Comparison of ENCODE assay signal across 19 cellular contexts in genomic region chr4:181254771-181255170, GRCh38.
DNase-seq lines count a peak whose midpoint lies in the region; ATAC-seq, FAIRE-seq and TF ChIP-seq lines count a peak whose summit lies in the region.
"Had no signal": no experiment of that assay in that cellular context is flagged by ENCODE, and none has a peak within 500 bp of the region (broad histone marks: within the 10 kb centered on the region; RNA-seq: fewer than 3 reads in every experiment).

No MANE protein-coding gene starts in this region.

- no peak overlapping the region for H4K8ac ChIP-seq in H1 (ENCODE audit: extremely low read depth, insufficient read depth, low read length)

- no peak overlapping the region for H3K14ac ChIP-seq in H1 (ENCODE audit: insufficient read length)

- no peaks in the 10 kb centered on the region for H3K36me3 ChIP-seq in H1 (ENCODE audit: control insufficient read depth in 2 of 4, insufficient read depth in 4 of 4, low read length in 3 of 4)
- no peaks in the 10 kb centered on the region for H3K36me3 ChIP-seq in HepG2 (replicated peaks in 1 of 2; ENCODE audit: control insufficient read depth in 1 of 2, insufficient read depth in 2 of 2, low read length in 2 of 2)
- H3K36me3 ChIP-seq: BLaER1 treated with 17β-estradiol and CSF1 and Interleukin-3, amounts not matched to agents 10 nM and 100 nM had no signal

- TF ChIP-seq POLR2A in H1 (IDR thresholded peaks at IDR 0.05; ENCODE audit: control extremely low read depth in 1 of 2, low read depth in 2 of 2, low read length in 2 of 2) (no peak), HepG2 (IDR thresholded peaks at IDR 0.05; ENCODE audit: insufficient read depth in 1 of 2, low read depth in 2 of 2, low read length in 2 of 2) (no peak)

- H3K23me2 ChIP-seq in H1 (ENCODE audit: low read depth, low read length), result no peaks in the 10 kb centered on the region

- POLR2A ChIA-PET in H1 (lab: Charles Lee; ENCODE audit: partially characterized antibody) (no interaction called here), HepG2 (lab: Yijun Ruan, JAX) (no interaction called here)

- H3K27ac ChIP-seq in H1 (ENCODE audit: low read depth, low read length) (no peak overlapping the region), HepG2 (ENCODE audit: extremely low read length, insufficient read depth, low read length) (no peak overlapping the region)
- H3K27ac ChIP-seq: BLaER1 treated with 17β-estradiol and CSF1 and Interleukin-3, amounts not matched to agents 10 nM and 100 nM; GM23248 had no signal

- peak; percentile 32 for DNase-seq in Daoy (ENCODE audit: low read depth)
- DNase-seq in M059J (ENCODE audit: low read depth), result peak; percentile 55
- no peak for DNase-seq in H1 (ENCODE audit: low read depth in 1 of 2, low spot score in 2 of 2)
- peak; percentile 69 for DNase-seq in retinal pigment epithelial cell (ENCODE audit: low read depth)
- DNase-seq in dermis blood vessel endothelial cell, result no peak
- DNase-seq in HepG2 (ENCODE audit: low spot score), result no peak
- DNase-seq: 8988T; CD8-positive, alpha-beta memory T cell; COR-L47; DMS 273 treated with DMSO at 0.1 percent for 48 hours; GDM1; GM23248; H9; IMR-90 had no signal

- ATAC-seq in HepG2 (no peak), HG02588 (IDR thresholded peaks at IDR 0.05; ENCODE audit: unreplicated experiment) (no peak)
- ATAC-seq: K562 had no signal

- H3K79me2 ChIP-seq in H1 (ENCODE audit: control insufficient read depth in 1 of 2, insufficient read depth in 2 of 2, low read length in 2 of 2) (no peaks in the 10 kb centered on the region), HepG2 (ENCODE audit: insufficient read depth, low read length) (no peaks in the 10 kb centered on the region)

- H3K4me3 ChIP-seq in H1 (ENCODE audit: extremely low read depth in 1 of 4, insufficient read depth in 2 of 4, low read depth in 3 of 4, low read length in 4 of 4) (no peak overlapping the region), retinal pigment epithelial cell (ENCODE audit: low read length) (no peak overlapping the region), HepG2 (replicated peaks in 1 of 3; ENCODE audit: insufficient read depth in 1 of 3, low read depth in 2 of 3, low read length in 3 of 3) (no peak overlapping the region)
- H3K4me3 ChIP-seq: BLaER1 treated with 17β-estradiol and CSF1 and Interleukin-3, amounts not matched to agents 10 nM and 100 nM; GM23248; K562 had no signal

- H4K20me1 ChIP-seq in H1 (replicated peaks in 1 of 2; ENCODE audit: control insufficient read depth in 1 of 2, insufficient read depth in 2 of 2, low read length in 2 of 2) (no peaks in the 10 kb centered on the region), HepG2 (ENCODE audit: insufficient read depth, low read length) (no peaks in the 10 kb centered on the region)
- H4K20me1 ChIP-seq: BLaER1 treated with 17β-estradiol and CSF1 and Interleukin-3, amounts not matched to agents 10 nM and 100 nM had no signal

- H3K27me3 ChIP-seq in H1 (replicated peaks in 1 of 4; ENCODE audit: control insufficient read depth in 3 of 4, extremely low read depth in 1 of 4, insufficient read depth in 3 of 4, low read length in 3 of 4) (no peaks in the 10 kb centered on the region), HepG2 (ENCODE audit: control insufficient read depth in 1 of 2, insufficient read depth in 2 of 2, low read length in 2 of 2) (no peaks in the 10 kb centered on the region)
- H3K27me3 ChIP-seq: BLaER1 treated with 17β-estradiol and CSF1 and Interleukin-3, amounts not matched to agents 10 nM and 100 nM had no signal

- no peak overlapping the region for H2BK5ac ChIP-seq in H1 (ENCODE audit: low read depth, low read length)

- H3K9me3 ChIP-seq in H1 (ENCODE audit: insufficient read depth in 2 of 2, low read depth in 1 of 2, low read length in 1 of 2) (no peaks in the 10 kb centered on the region; a peak in 1 of 4 replicates), HepG2 (ENCODE audit: low read length) (no peaks in the 10 kb centered on the region)

- no peak overlapping the region for H2BK120ac ChIP-seq in H1 (replicated peaks; ENCODE audit: low read depth, low read length)

- no peak overlapping the region for H3K56ac ChIP-seq in H1 (replicated peaks; ENCODE audit: insufficient read length, low read depth, low read length)

- H3K4ac ChIP-seq in H1 (replicated peaks; ENCODE audit: insufficient read length, low read depth, low read length), result no peak overlapping the region

- TF ChIP-seq EP300 in H1 (IDR thresholded peaks at IDR 0.05; ENCODE audit: borderline replicate concordance in 1 of 2, low read depth in 2 of 2, low read length in 2 of 2) (no peak), HepG2 (IDR thresholded peaks at IDR 0.05; ENCODE audit: low read depth in 2 of 2, low read length in 2 of 2) (no peak), HepG2 (CRISPR knock-in tag; IDR thresholded peaks at IDR 0.05; ENCODE audit: borderline replicate concordance) (no peak)

- no peak overlapping the region for H4K91ac ChIP-seq in H1 (replicated peaks; ENCODE audit: insufficient read length, low read length)

- no peak for TF ChIP-seq RAD21 in H1 (IDR thresholded peaks at IDR 0.05 in 1 of 2, conservative IDR thresholded peaks at IDR 0.05 in 1 of 2; ENCODE audit: low read depth in 2 of 2, low read length in 2 of 2)
- TF ChIP-seq RAD21 in HepG2 (CRISPR knock-in tag; IDR thresholded peaks at IDR 0.05), result no peak

- CTCF ChIA-PET in H1 (lab: Charles Lee; ENCODE audit: partially characterized antibody) (interaction anchor here (1.9 kb wide), 1 partner anchor 346 kb away, joined by 4 read pairs; no protein-coding TSS in a partner anchor), HepG2 (lab: Yijun Ruan, JAX; ENCODE audit: low intra/inter-chr PET ratio, low total read pairs) (no interaction called here)

- H2AK5ac ChIP-seq in H1 (ENCODE audit: low read depth, low read length), result no peak overlapping the region

- in situ Hi-C loops in HepG2 (cut with HindIII; ENCODE audit: extremely low pct_ligation_motif_present, low pct_unique_long_range_greater_than_20kb), result no loop called here

- TF ChIP-seq CTCF in H1 (IDR thresholded peaks at IDR 0.05; ENCODE audit: control extremely low read depth in 1 of 3, insufficient read depth in 1 of 3, low read depth in 1 of 3, low read length in 3 of 3), result no peak
- no peak for TF ChIP-seq CTCF in retinal pigment epithelial cell (conservative IDR thresholded peaks at IDR 0.05; ENCODE audit: low read depth, low read length)
- TF ChIP-seq CTCF in HepG2 (CRISPR knock-in tag; IDR thresholded peaks at IDR 0.05), result no peak

- H4K5ac ChIP-seq in H1 (ENCODE audit: insufficient read length, low read depth, low read length), result no peak overlapping the region

- no peak overlapping the region for H3K23ac ChIP-seq in H1 (ENCODE audit: insufficient read length)

- H3K9ac ChIP-seq in H1 (replicated peaks in 1 of 4; ENCODE audit: extremely low read depth in 1 of 4, low read depth in 3 of 4, low read length in 3 of 4) (no peak overlapping the region), HepG2 (ENCODE audit: insufficient read depth, low read depth, low read length) (no peak overlapping the region)
- H3K9ac ChIP-seq: BLaER1 treated with 17β-estradiol and CSF1 and Interleukin-3, amounts not matched to agents 10 nM and 100 nM; GM23248 had no signal

- H3K18ac ChIP-seq in H1 (ENCODE audit: extremely low read depth, low read length), result no peak overlapping the region

- FAIRE-seq in H1 (lab: Jason Lieb, UNC) (no peak), HepG2 (lab: Jason Lieb, UNC) (no peak)
- FAIRE-seq: GM12892, GM18507, K562 had no signal

- no peak overlapping the region for H3K4me2 ChIP-seq in H1 (ENCODE audit: insufficient read depth in 1 of 2, low read depth in 2 of 2, low read length in 2 of 2)
- no peak overlapping the region for H3K4me2 ChIP-seq in HepG2 (ENCODE audit: low read depth, low read length)
- H3K4me2 ChIP-seq: BLaER1 treated with 17β-estradiol and CSF1 and Interleukin-3, amounts not matched to agents 10 nM and 100 nM had no signal

- H3K4me1 ChIP-seq in H1 (replicated peaks in 1 of 4; ENCODE audit: control insufficient read depth in 3 of 4, insufficient read depth in 4 of 4, low read length in 3 of 4) (no peaks in the 10 kb centered on the region; a peak in 1 of 7 replicates), HepG2 (ENCODE audit: insufficient read depth, low read length) (no peaks in the 10 kb centered on the region)
- H3K4me1 ChIP-seq: BLaER1 treated with 17β-estradiol and CSF1 and Interleukin-3, amounts not matched to agents 10 nM and 100 nM had no signal

- H3K79me1 ChIP-seq in H1 (ENCODE audit: low read depth, low read length), result no peaks in the 10 kb centered on the region

- no peak overlapping the region for H2BK12ac ChIP-seq in H1 (ENCODE audit: low read depth, low read length)

- H2BK15ac ChIP-seq in H1 (ENCODE audit: low read length), result no peak overlapping the region

- intact Hi-C loops in HepG2 (cut with micrococcal nuclease; ENCODE audit: unreplicated experiment), result no loop called here

- no TSS peak for BruUV-seq in HepG2 (replicated peaks; lab: Mats Ljungman, UMichigan)

- peak overlapping the region; percentile 61; the same call in 1 of the 2 replicates for H2AFZ ChIP-seq in H1 (ENCODE audit: low read length)
- H2AFZ ChIP-seq in HepG2 (ENCODE audit: low read length), result no peak overlapping the region
- H2AFZ ChIP-seq: GM23248 had no signal

- 83% methylated on average over 6 of the region's 6 CpGs; no CpG with 5 or more reads in 1 of the 2 experiments for WGBS in H1 (ENCODE audit: extremely low coverage in 1 of 2, insufficient coverage in 1 of 2, insufficient read length in 1 of 2, insufficient replicate concordance in 2 of 2, low coverage in 1 of 2, low lambda C conversion rate in 2 of 2, missing lambda C conversion rate in 1 of 2), 2 experiments
- 5% methylated on average over 6 of the region's 6 CpGs for WGBS in HepG2 (ENCODE audit: low lambda C conversion rate)

- no peak overlapping the region for H2BK20ac ChIP-seq in H1 (ENCODE audit: low read length)

TF ChIP-seq in H1, 55 proteins besides CTCF, POLR2A, EP300 and RAD21 (continues in another document):
- TF ChIP-seq HDAC6 (IDR thresholded peaks at IDR 0.05; ENCODE audit: low read depth, low read length), result no peak
- TF ChIP-seq BCL11A (IDR thresholded peaks at IDR 0.05; ENCODE audit: low read depth in 2 of 2, low read length in 2 of 2), result no peak
- no peak for TF ChIP-seq GTF2F1 (IDR thresholded peaks at IDR 0.05; ENCODE audit: borderline replicate concordance, low read depth, low read length)
- TF ChIP-seq GABPA (IDR thresholded peaks at IDR 0.05; ENCODE audit: borderline replicate concordance, insufficient read depth, low read length), result no peak
- no peak for TF ChIP-seq RNF2 (IDR thresholded peaks at IDR 0.05; ENCODE audit: borderline replicate concordance, low read depth, low read length, missing control alignments, poor library complexity, severe bottlenecking)

TF ChIP-seq in HepG2, 621 proteins besides CTCF, POLR2A, EP300 and RAD21:
- TF ChIP-seq ZBTB7B (CRISPR knock-in tag; IDR thresholded peaks at IDR 0.05), result no peak

Comparison
In these comparisons a context has a peak if more than half of its experiments do, and no peak if none do; other contexts are left out.
1. DNase-seq: peak in Daoy (single experiment), M059J (single experiment) and retinal pigment epithelial cell (single experiment); none in H1 (0 of 2), dermis blood vessel endothelial cell (single experiment) and HepG2 (single experiment).